Comparison of ENCODE assay signal across 10 cellular contexts in the genomic region with DNA sequence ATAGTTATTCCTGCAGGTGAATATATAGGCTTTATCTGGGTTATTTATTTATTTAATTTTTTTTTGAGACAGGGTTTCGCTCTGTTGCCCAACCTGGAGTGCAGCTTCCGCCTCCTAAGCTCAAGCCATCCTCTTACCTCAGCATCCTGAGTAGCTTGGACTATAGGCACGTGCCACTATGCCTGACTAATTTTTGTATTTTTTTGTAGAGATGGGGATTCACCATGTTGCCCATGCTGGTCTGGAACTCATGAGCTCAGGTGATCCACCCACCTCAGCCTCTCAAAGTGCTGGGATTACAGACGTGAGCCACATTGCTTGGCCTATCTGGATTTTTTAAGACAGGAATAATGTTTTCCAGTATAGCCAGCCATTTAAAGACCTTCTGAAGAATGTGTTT. TPM values are rescaled to one million over a fixed set of nuclear protein-coding genes. Genes with fewer than 3 reads are reported as not detected.
A peak's percentile ranks its signal among the peaks of the same experiment; 100 is the strongest.
DNase-seq lines count a peak whose midpoint lies in the region; ATAC-seq and TF ChIP-seq lines count a peak whose summit lies in the region.
"Had no signal": no experiment of that assay in that cellular context is flagged by ENCODE, and none has a peak within 500 bp of the region (broad histone marks: within the 10 kb centered on the region; RNA-seq: fewer than 3 reads in every experiment).

No MANE protein-coding gene starts in this region.

- H3K4me1 Mint-ChIP-seq in CD4-positive, CD25-positive, alpha-beta regulatory T cell = peaks cover 25 to 71% (median 42%) of the 10 kb centered on the region in 4 donors
- H3K4me1 Mint-ChIP-seq in activated CD4-positive, alpha-beta memory T cell treated with anti-CD3 and anti-CD28 coated beads, Interleukin-2, amount 10 ng/mL, durations not matched to agents 7 days and 5 days = peaks cover 61% of the 10 kb centered on the region

- peaks cover 38% of the 10 kb centered on the region for H3K36me3 Mint-ChIP-seq in CD4-positive, CD25-positive, alpha-beta regulatory T cell
- H3K36me3 Mint-ChIP-seq in activated CD4-positive, alpha-beta memory T cell treated with anti-CD3 and anti-CD28 coated beads, Interleukin-2, amount 10 ng/mL, durations not matched to agents 7 days and 5 days (ENCODE audit: low read depth) = peaks cover 54% of the 10 kb centered on the region

- no peaks in the 10 kb centered on the region for H3K27me3 Mint-ChIP-seq in CD4-positive, CD25-positive, alpha-beta regulatory T cell
- no peaks in the 10 kb centered on the region for H3K27me3 Mint-ChIP-seq in activated CD4-positive, alpha-beta memory T cell treated with anti-CD3 and anti-CD28 coated beads, Interleukin-2, amount 10 ng/mL, durations not matched to agents 7 days and 5 days

- H3K9me3 Mint-ChIP-seq in CD4-positive, CD25-positive, alpha-beta regulatory T cell = peaks cover 0 to 1% (median 0%) of the 10 kb centered on the region in 7 donors
- no peaks in the 10 kb centered on the region for H3K9me3 Mint-ChIP-seq in activated CD4-positive, alpha-beta memory T cell treated with anti-CD3 and anti-CD28 coated beads, Interleukin-2, amount 10 ng/mL, durations not matched to agents 7 days and 5 days

- 75 to 80% methylated on average over 4 of the region's 4 CpGs for WGBS in thyroid gland, 2 donors
- WGBS in transverse colon (ENCODE audit: low coverage in 1 of 2), 2 donors = 76 to 93% methylated on average over 3 to 4 of the region's 4 CpGs

- DNase-seq in CD4-positive, CD25-positive, alpha-beta regulatory T cell = no peak
- peak; percentile 27 for DNase-seq in activated CD4-positive, alpha-beta memory T cell treated with anti-CD3 and anti-CD28 coated beads, Interleukin-2, amount 10 ng/mL, durations not matched to agents 7 days and 5 days
- DNase-seq in kidney tubule cell (ENCODE audit: low spot score) (peak; percentile 22), thyroid gland (no peak), transverse colon (no peak), left lung (no peak)
- DNase-seq: NCI-H2171, spleen had no signal

- TF ChIP-seq EP300 in transverse colon (IDR thresholded peaks at IDR 0.05; ENCODE audit: low read depth) = no peak

- no peaks in the 10 kb centered on the region for H3K9me3 ChIP-seq in CD4-positive, CD25-positive, alpha-beta regulatory T cell (ENCODE audit: control insufficient read depth in 2 of 2, low read length in 2 of 2)
- H3K9me3 ChIP-seq in thyroid gland (no peaks in the 10 kb centered on the region), transverse colon (no peaks in the 10 kb centered on the region), left lung (no peaks in the 10 kb centered on the region)
- H3K9me3 ChIP-seq: spleen had no signal

- TF ChIP-seq POLR2A in thyroid gland (IDR thresholded peaks at IDR 0.05) (no peak), transverse colon (IDR thresholded peaks at IDR 0.05) (no peak)

- peak overlapping the region; percentile 90 to 95 (median 92) for H3K4me3 Mint-ChIP-seq in CD4-positive, CD25-positive, alpha-beta regulatory T cell
- H3K4me3 Mint-ChIP-seq in activated CD4-positive, alpha-beta memory T cell treated with anti-CD3 and anti-CD28 coated beads, Interleukin-2, amount 10 ng/mL, durations not matched to agents 7 days and 5 days = peak overlapping the region; percentile 90

- H3K4me3 ChIP-seq in CD4-positive, CD25-positive, alpha-beta regulatory T cell (ENCODE audit: low read depth, low read length) = peak overlapping the region; percentile 95
- H3K4me3 ChIP-seq in thyroid gland (replicated peaks in 1 of 3) (no peak overlapping the region), transverse colon (no peak overlapping the region), left lung (peak overlapping the region in 1 of 2 donors; percentile 90)

- intact Hi-C loops in thyroid gland (cut with DNase I) (loop anchor here (2.0 kb wide), 1 partner anchor 55 kb away; no protein-coding TSS in a partner anchor), transverse colon (cut with DNase I; ENCODE audit: low total_unique reads) (no loop called here), left lung (cut with DNase I) (no loop called here)

- CTCF ChIA-PET in activated CD4-positive, alpha-beta memory T cell treated with anti-CD3 and anti-CD28 coated beads, Interleukin-2, amount 10 ng/mL, durations not matched to agents 7 days and 5 days (lab: Charles Lee) = interaction anchor here (1.6 kb wide), 1 partner anchor 47 kb away, joined by 6 read pairs; no protein-coding TSS in a partner anchor

- in situ Hi-C loops in transverse colon (cut with MboI; ENCODE audit: low pct_ligation_motif_present in 1 of 4, low pct_unique_long_range_greater_than_20kb in 1 of 4, low sequenced_read_pairs in 3 of 4) = no loop called here

- no peak for ATAC-seq in CD4-positive, CD25-positive, alpha-beta regulatory T cell (ENCODE audit: low read depth in 2 of 2)
- ATAC-seq in HG02870 (IDR thresholded peaks at IDR 0.05; ENCODE audit: unreplicated experiment) (peak; percentile 22), left lung (no peak), HG03439 (IDR thresholded peaks at IDR 0.05; ENCODE audit: unreplicated experiment) (no peak)

- TF ChIP-seq CTCF in thyroid gland (IDR thresholded peaks at IDR 0.05) (no peak), transverse colon (IDR thresholded peaks at IDR 0.05) (no peak), left lung (IDR thresholded peaks at IDR 0.05) (no peak)

- peaks cover 39% of the 10 kb centered on the region for H3K36me3 ChIP-seq in CD4-positive, CD25-positive, alpha-beta regulatory T cell (ENCODE audit: control insufficient read depth, insufficient read depth, low read length)
- H3K36me3 ChIP-seq in thyroid gland = peaks cover 37 to 39% of the 10 kb centered on the region in 2 donors
- peaks cover 0 to 32% (median 13%) of the 10 kb centered on the region in 4 donors for H3K36me3 ChIP-seq in transverse colon
- H3K36me3 ChIP-seq in left lung = peaks cover 0 to 48% of the 10 kb centered on the region in 2 donors

- peak overlapping the region in 2 of 3 donors; percentile 63 to 65 for H3K27ac Mint-ChIP-seq in CD4-positive, CD25-positive, alpha-beta regulatory T cell
- H3K27ac Mint-ChIP-seq in activated CD4-positive, alpha-beta memory T cell treated with anti-CD3 and anti-CD28 coated beads, Interleukin-2, amount 10 ng/mL, durations not matched to agents 7 days and 5 days = peak overlapping the region; percentile 66

- no peaks in the 10 kb centered on the region for H3K27me3 ChIP-seq in CD4-positive, CD25-positive, alpha-beta regulatory T cell (ENCODE audit: control insufficient read depth, insufficient read depth, low read length)
- H3K27me3 ChIP-seq in thyroid gland (no peaks in the 10 kb centered on the region), transverse colon (no peaks in the 10 kb centered on the region), left lung (no peaks in the 10 kb centered on the region)
- H3K27me3 ChIP-seq: spleen had no signal

- peak overlapping the region; percentile 72 for H3K27ac ChIP-seq in CD4-positive, CD25-positive, alpha-beta regulatory T cell (ENCODE audit: insufficient read depth, low read length, poor library complexity, severe bottlenecking)
- no peak overlapping the region for H3K27ac ChIP-seq in thyroid gland
- no peak overlapping the region for H3K27ac ChIP-seq in transverse colon
- H3K27ac ChIP-seq in left lung = no peak overlapping the region

- peaks cover 40% of the 10 kb centered on the region for H3K4me1 ChIP-seq in CD4-positive, CD25-positive, alpha-beta regulatory T cell (ENCODE audit: control insufficient read depth, insufficient read depth, low read length, poor library complexity, severe bottlenecking)
- H3K4me1 ChIP-seq in thyroid gland (peaks cover 18 to 27% of the 10 kb centered on the region in 2 donors), transverse colon (peaks cover 4 to 20% (median 19%) of the 10 kb centered on the region in 4 donors), left lung (peaks cover 15 to 32% of the 10 kb centered on the region in 2 donors)

- POLR2A ChIA-PET in activated CD4-positive, alpha-beta memory T cell treated with anti-CD3 and anti-CD28 coated beads, Interleukin-2, amount 10 ng/mL, durations not matched to agents 7 days and 5 days (lab: Charles Lee) = interaction anchor here (1.5 kb wide), 1 partner anchor 36 kb away, joined by 5 read pairs; no protein-coding TSS in a partner anchor

RNA-seq across cellular contexts. Expression of gene RAN, which starts 2.0 kb away (rescaled TPM):
- 298 TPM for total RNA-seq in CD4-positive, CD25-positive, alpha-beta regulatory T cell
- polyA plus RNA-seq in CD4-positive, CD25-positive, alpha-beta regulatory T cell = 100 to 1,000 TPM; 682 to 837 (median 733) TPM
- 100 to 1,000 TPM; 932 to 936 TPM for total RNA-seq in activated CD4-positive, alpha-beta memory T cell treated with anti-CD3 and anti-CD28 coated beads, Interleukin-2, amount 10 ng/mL, durations not matched to agents 7 days and 5 days
- total RNA-seq in thyroid gland (100 to 1,000 TPM; 123 to 169 (median 142) TPM), transverse colon (100 to 1,000 TPM in 2 of 4 donors, 10 to 100 TPM in 2; 28.1 to 124 (median 77.5) TPM), left lung (100 to 1,000 TPM; 431 to 653 TPM)

RNA-seq across cellular contexts. Expression of gene STX2, which starts 34.8 kb away (rescaled TPM):
- total RNA-seq in CD4-positive, CD25-positive, alpha-beta regulatory T cell = 29.5 TPM
- 10 to 100 TPM; 10.7 to 11.8 (median 11.4) TPM for polyA plus RNA-seq in CD4-positive, CD25-positive, alpha-beta regulatory T cell
- 10 to 100 TPM; 22.4 to 23.0 TPM for total RNA-seq in activated CD4-positive, alpha-beta memory T cell treated with anti-CD3 and anti-CD28 coated beads, Interleukin-2, amount 10 ng/mL, durations not matched to agents 7 days and 5 days
- total RNA-seq in thyroid gland = 10 to 100 TPM; 18.0 to 43.0 (median 26.1) TPM
- total RNA-seq in transverse colon = 10 to 100 TPM in 2 of 4 donors, 1 to 10 TPM in 2; 8.1 to 22.1 (median 9.7) TPM
- total RNA-seq in left lung = 10 to 100 TPM; 18.1 to 24.9 TPM

Comparison
In these comparisons a context has a peak if more than half of its experiments do, and no peak if none do; other contexts are left out.
1. DNase-seq: peak in activated CD4-positive, alpha-beta memory T cell treated with anti-CD3 and anti-CD28 coated beads, Interleukin-2, amount 10 ng/mL, durations not matched to agents 7 days and 5 days (single experiment) and kidney tubule cell (single experiment); none in CD4-positive, CD25-positive, alpha-beta regulatory T cell (0 of 3), thyroid gland (0 of 2), transverse colon (single experiment) and left lung (0 of 2).